In the genomic region with DNA sequence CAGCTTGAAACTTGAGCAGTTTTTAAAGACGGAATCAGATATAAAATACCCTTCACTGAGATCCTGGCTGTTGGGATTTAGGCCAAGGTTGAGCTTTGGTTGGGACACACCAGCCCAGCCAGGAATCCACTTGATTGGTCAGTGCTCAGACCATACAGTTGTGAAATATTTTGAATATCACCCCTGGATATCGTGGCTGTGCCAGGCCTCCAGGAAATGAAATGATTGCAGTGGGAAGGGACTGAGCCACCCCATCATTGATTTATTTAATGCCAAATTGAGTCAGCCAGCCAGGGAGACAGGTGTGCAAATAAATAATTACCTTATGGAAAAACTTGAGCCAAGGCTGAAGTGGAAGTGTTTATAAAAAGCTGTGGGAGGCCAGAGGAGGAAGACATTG, we compare ENCODE assay signal across 16 cellular contexts.
A peak's percentile ranks its signal among the peaks of the same experiment; 100 is the strongest.
DNase-seq lines count a peak whose midpoint lies in the region; ATAC-seq and TF ChIP-seq lines count a peak whose summit lies in the region.
"Had no signal": no experiment of that assay in that cellular context is flagged by ENCODE, and none has a peak within 500 bp of the region (broad histone marks: within the 10 kb centered on the region; RNA-seq: fewer than 3 reads in every experiment).

No MANE protein-coding gene starts in this region.

- TF ChIP-seq CTCF in Calu3 (IDR thresholded peaks at IDR 0.05; ENCODE audit: unreplicated experiment) (no peak), GM13976 (IDR thresholded peaks at IDR 0.05; ENCODE audit: borderline replicate concordance, control extremely low read depth, extremely low read depth, insufficient read depth, missing control alignments) (no peak)

- peak; percentile 72 for DNase-seq in Calu3
- DNase-seq in NCI-H1417 (lab: John Stamatoyannopoulos, UW): peak in 2 of 3 experiments; percentile 65 to 90
- peak; percentile 89 for DNase-seq in NCI-H748 (lab: John Stamatoyannopoulos, UW; ENCODE audit: unreplicated experiment)
- peak; percentile 52 for DNase-seq in left lobe of liver (ENCODE audit: low spot score)
- DNase-seq in mesenteric fat pad (ENCODE audit: low spot score): no peak
- no peak for DNase-seq in GM13976 (ENCODE audit: low spot score)
- DNase-seq: ACHN; activated naive CD4-positive, alpha-beta T cell treated with Interleukin-2 at 50 U/mL for 16 hours; CD8-positive, alpha-beta memory T cell; GM23248; NCI-H2171 treated with DMSO at 0.1 percent for 48 hours; stimulated activated naive CD4-positive, alpha-beta T cell treated with Interleukin-2 at 50 U/mL for 16 hours; T-cell had no signal

- peaks cover 62% of the 10 kb centered on the region for H3K4me1 Mint-ChIP-seq in Calu3 (ENCODE audit: low read depth, unreplicated experiment)

- H3K27me3 Mint-ChIP-seq in Calu3 (ENCODE audit: unreplicated experiment): no peaks in the 10 kb centered on the region
- H3K27me3 Mint-ChIP-seq: CD8-positive, alpha-beta memory T cell had no signal

- peaks cover 17% of the 10 kb centered on the region for H3K36me3 Mint-ChIP-seq in Calu3 (ENCODE audit: insufficient read depth, unreplicated experiment)
- H3K36me3 Mint-ChIP-seq: CD8-positive, alpha-beta memory T cell; T-cell had no signal

- peak overlapping the region; percentile 93 for H3K27ac Mint-ChIP-seq in Calu3 (ENCODE audit: unreplicated experiment)
- H3K27ac Mint-ChIP-seq: CD8-positive, alpha-beta memory T cell; T-cell had no signal

- intact Hi-C loops in Calu3 (cut with micrococcal nuclease; ENCODE audit: unreplicated experiment): no loop called here

- H3K9me3 Mint-ChIP-seq in Calu3 (ENCODE audit: low read depth, unreplicated experiment): no peaks in the 10 kb centered on the region
- H3K9me3 Mint-ChIP-seq: CD8-positive, alpha-beta memory T cell; T-cell had no signal

- ATAC-seq in left lobe of liver (peak; percentile 82), HG03520 (IDR thresholded peaks at IDR 0.05; ENCODE audit: unreplicated experiment) (no peak), GM18511 (IDR thresholded peaks at IDR 0.05; ENCODE audit: unreplicated experiment) (no peak)
- ATAC-seq: K562, T-cell had no signal

- CTCF ChIA-PET in Calu3 (lab: Charles Lee): interaction anchor here (0.5 to 2.2 kb wide), 5 partner anchors 14 to 792 kb away, joined by 3 to 5 read pairs (median 4); no protein-coding TSS in a partner anchor

- in situ Hi-C loops in GM13976 (cut with MboI; ENCODE audit: low sequenced_read_pairs, unreplicated experiment): no loop called here

- H3K4me3 Mint-ChIP-seq in Calu3 (ENCODE audit: low read depth, unreplicated experiment): peak overlapping the region; percentile 36
- H3K4me3 Mint-ChIP-seq: CD8-positive, alpha-beta memory T cell; T-cell had no signal

- BruUV-seq in Calu3 (replicated peaks; lab: Mats Ljungman, UMichigan): no TSS peak

Comparison
In these comparisons a context has a peak if more than half of its experiments do, and no peak if none do; other contexts are left out.
1. DNase-seq: peak in Calu3 (single experiment), NCI-H1417 (2 of 3), NCI-H748 (single experiment) and left lobe of liver (single experiment); none in mesenteric fat pad (single experiment) and GM13976 (single experiment).